ENCODE assay signal across 16 cellular contexts in genomic region chr14:81982056-81982455, GRCh38.
DNase-seq lines count a peak whose midpoint lies in the region; ATAC-seq and TF ChIP-seq lines count a peak whose summit lies in the region.
"Had no signal": no experiment of that assay in that cellular context is flagged by ENCODE, and none has a peak within 500 bp of the region (broad histone marks: within the 10 kb centered on the region; RNA-seq: fewer than 3 reads in every experiment).

No MANE protein-coding gene starts in this region.

- no peaks in the 10 kb centered on the region for H3K9me3 ChIP-seq in SK-N-MC (ENCODE audit: low read depth, low read length)
- no peaks in the 10 kb centered on the region for H3K9me3 ChIP-seq in mesodermal cell (ENCODE audit: control insufficient read depth, low read length)
- H3K9me3 ChIP-seq in thoracic aorta, result no peaks in the 10 kb centered on the region
- H3K9me3 ChIP-seq: BLaER1 treated with 17β-estradiol and CSF1 and Interleukin-3, amounts not matched to agents 10 nM and 100 nM; Caco-2 had no signal

- H3K4me1 ChIP-seq in mesodermal cell (ENCODE audit: control insufficient read depth, insufficient read depth, low read length, poor library complexity, severe bottlenecking), result no peaks in the 10 kb centered on the region
- H3K4me1 ChIP-seq in thoracic aorta (ENCODE audit: control insufficient read depth in 1 of 2, low read depth in 2 of 2), result peaks cover 0 to 10% of the 10 kb centered on the region in 2 donors
- H3K4me1 ChIP-seq: BLaER1 treated with 17β-estradiol and CSF1 and Interleukin-3, amounts not matched to agents 10 nM and 100 nM; Caco-2 had no signal

- H3K4me3 ChIP-seq in SK-N-MC (peak overlapping the region; percentile 75), mesodermal cell (ENCODE audit: extremely low read depth, insufficient read depth, low read length, poor library complexity, severe bottlenecking) (no peak overlapping the region), thoracic aorta (peak overlapping the region; percentile 6)
- H3K4me3 ChIP-seq: BLaER1 treated with 17β-estradiol and CSF1 and Interleukin-3, amounts not matched to agents 10 nM and 100 nM had no signal

- H3K27me3 ChIP-seq in thoracic aorta (replicated peaks; ENCODE audit: insufficient read depth), result no peaks in the 10 kb centered on the region
- H3K27me3 ChIP-seq: BLaER1 treated with 17β-estradiol and CSF1 and Interleukin-3, amounts not matched to agents 10 nM and 100 nM had no signal

- peak overlapping the region; percentile 100 for H3K27ac ChIP-seq in SK-N-MC
- peak overlapping the region; percentile 58 for H3K27ac ChIP-seq in mesodermal cell (ENCODE audit: low read depth, low read length, severe bottlenecking)
- H3K27ac ChIP-seq in thoracic aorta, result no peak overlapping the region
- H3K27ac ChIP-seq: BLaER1 treated with 17β-estradiol and CSF1 and Interleukin-3, amounts not matched to agents 10 nM and 100 nM; C4-2B had no signal

- no peak for TF ChIP-seq CTCF in thoracic aorta (IDR thresholded peaks at IDR 0.05)

- 92 to 100% methylated on average over 1 to 2 of the region's 4 CpGs for WGBS in mesodermal cell (ENCODE audit: insufficient coverage in 2 of 2), 2 experiments

- H3K9ac ChIP-seq in SK-N-MC (ENCODE audit: insufficient read length), result peak overlapping the region; percentile 83
- H3K9ac ChIP-seq: BLaER1 treated with 17β-estradiol and CSF1 and Interleukin-3, amounts not matched to agents 10 nM and 100 nM had no signal

- no peaks in the 10 kb centered on the region for H3K36me3 ChIP-seq in SK-N-MC (ENCODE audit: insufficient read depth, low read length)
- no peaks in the 10 kb centered on the region for H3K36me3 ChIP-seq in mesodermal cell (ENCODE audit: control insufficient read depth, insufficient read depth, low read length)
- H3K36me3 ChIP-seq in thoracic aorta, result no peaks in the 10 kb centered on the region
- H3K36me3 ChIP-seq: BLaER1 treated with 17β-estradiol and CSF1 and Interleukin-3, amounts not matched to agents 10 nM and 100 nM had no signal

- ATAC-seq in thoracic aorta (ENCODE audit: insufficient number of reproducible peaks, low FRiP score, low read depth) (no peak), HG02763 (IDR thresholded peaks at IDR 0.05; ENCODE audit: unreplicated experiment) (no peak)
- ATAC-seq: CD8-positive, alpha-beta T cell had no signal

- DNase-seq in SK-N-MC (ENCODE audit: low read depth, low spot score) (peak; percentile 92), thoracic aorta (ENCODE audit: low spot score) (no peak), NCI-H526 treated with DMSO at 0.1 percent for 48 hours (lab: John Stamatoyannopoulos, UW) (no peak), activated gamma-delta T cell (lab: John Stamatoyannopoulos, UW) (no peak)
- DNase-seq: 8988T; AML-193; Caco-2; Calu3; CD4-positive, alpha-beta T cell; CD8-positive, alpha-beta T cell; DMS79 treated with DMSO at 0.1 percent for 48 hours; GF-D8 had no signal

Comparison
In these comparisons a context has a peak if more than half of its experiments do, and no peak if none do; other contexts are left out.
1. H3K27ac ChIP-seq: peak in SK-N-MC (single experiment) and mesodermal cell (single experiment); none in thoracic aorta (0 of 2).